In the genomic region with DNA sequence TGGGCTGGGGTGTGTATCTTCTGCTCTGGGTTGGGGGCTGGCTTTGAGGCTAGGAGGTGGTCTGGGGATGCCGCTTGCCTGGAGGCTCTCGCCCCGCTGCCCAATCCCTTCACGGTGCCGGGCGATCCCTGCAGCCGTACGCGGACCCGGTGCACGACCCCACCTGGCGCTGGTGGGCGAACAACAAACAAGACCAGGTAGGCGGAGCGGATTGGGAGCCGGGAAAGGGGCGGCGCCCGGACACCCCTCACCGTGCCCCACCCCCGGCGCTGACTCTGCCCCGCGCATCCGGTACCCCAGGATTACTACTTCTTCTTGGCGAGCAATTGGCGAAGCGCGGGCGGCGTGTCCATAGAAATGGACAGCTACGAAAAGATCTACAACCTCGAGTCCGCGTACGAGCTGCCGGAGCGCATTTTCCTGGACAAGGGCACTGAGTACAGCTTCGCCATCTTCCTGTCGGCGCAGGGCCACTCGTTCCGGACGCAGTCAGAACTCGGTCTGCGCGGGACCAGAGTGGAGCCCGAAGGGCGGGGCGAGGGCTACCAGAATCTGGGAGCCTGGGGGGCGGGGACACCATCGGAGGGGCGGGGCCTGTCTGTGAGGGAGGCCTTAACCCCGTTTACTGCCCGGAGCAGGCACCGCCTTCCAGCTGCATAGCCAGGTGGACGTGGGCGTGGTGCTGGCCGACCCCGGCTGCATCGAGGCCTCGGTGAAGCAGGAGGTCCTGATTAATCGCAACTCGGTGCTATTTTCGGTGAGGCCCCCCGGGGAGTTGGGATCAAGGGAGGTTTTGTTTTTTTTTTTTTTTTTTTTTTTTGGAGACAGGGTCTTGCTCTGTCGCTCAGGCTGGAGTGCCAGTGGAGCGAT, we compare ENCODE assay signal across 8 cellular contexts. TPM values are rescaled to one million over a fixed set of nuclear protein-coding genes. Genes with fewer than 3 reads are reported as not detected.
A peak's percentile ranks its signal among the peaks of the same experiment; 100 is the strongest.
DNase-seq lines count a peak whose midpoint lies in the region; ATAC-seq and TF ChIP-seq lines count a peak whose summit lies in the region.

No MANE protein-coding gene starts in this region.

- H3K4me1 Mint-ChIP-seq in central memory CD8-positive, alpha-beta T cell: peaks cover 11% of the 10 kb centered on the region

- no peak overlapping the region for H3K27ac ChIP-seq in AG04450 (ENCODE audit: low read depth, low read length)

- no peaks in the 10 kb centered on the region for H3K9me3 Mint-ChIP-seq in central memory CD8-positive, alpha-beta T cell

- peak overlapping the region; percentile 35 for H3K27ac Mint-ChIP-seq in central memory CD8-positive, alpha-beta T cell (ENCODE audit: low read depth)

- TF ChIP-seq CTCF in AG04450 (IDR thresholded peaks at IDR 0.05; ENCODE audit: low read depth, low read length) (no peak), WI38 (IDR thresholded peaks at IDR 0.05; ENCODE audit: low read depth, low read length) (no peak)

- H3K4me3 Mint-ChIP-seq in central memory CD8-positive, alpha-beta T cell: peak overlapping the region; percentile 72

- CTCF ChIA-PET in AG04450 (lab: Charles Lee): interaction anchor here (0.6 kb wide), 1 partner anchor 68 kb away, joined by 3 read pairs; no protein-coding TSS in a partner anchor

- H3K4me3 ChIP-seq in AG04450 (ENCODE audit: low read depth, low read length) (peak overlapping the region; percentile 69), WI38 (ENCODE audit: low read depth, low read length) (peak overlapping the region; percentile 63)

- DNase-seq in AG04450 (ENCODE audit: low read depth, low spot score): no peak
- peak; percentile 10 for DNase-seq in NCI-H187 treated with DMSO at 0.1 percent for 48 hours (lab: John Stamatoyannopoulos, UW)
- no peak for DNase-seq in central memory CD8-positive, alpha-beta T cell (ENCODE audit: low spot score in 2 of 2)
- peak; percentile 37 for DNase-seq in kidney glomerular epithelial cell (lab: John Stamatoyannopoulos, UW)
- DNase-seq in stimulated activated CD4-positive, alpha-beta T cell treated with anti-CD3 and anti-CD28 coated beads, Interleukin-2, amount 100 ng/mL, for 24 hours: peak; percentile 82 to 93
- DNase-seq in pons (ENCODE audit: low spot score): no peak

- no peaks in the 10 kb centered on the region for H3K36me3 Mint-ChIP-seq in central memory CD8-positive, alpha-beta T cell (ENCODE audit: insufficient read depth)

- H3K9me3 ChIP-seq in AG04450 (ENCODE audit: control insufficient read depth, insufficient read depth, low read length): no peaks in the 10 kb centered on the region; the same call in 1 of the 2 replicates

- POLR2A ChIA-PET in AG04450 (lab: Yijun Ruan, JAX): interaction anchor here (1.2 kb wide), 1 partner anchor 12 kb away, joined by 5 read pairs; the partner anchor contains the start of gene PSMD8

- ATAC-seq in GM19397 (IDR thresholded peaks at IDR 0.05; ENCODE audit: unreplicated experiment): peak; percentile 25
- peak; percentile 49 for ATAC-seq in central memory CD8-positive, alpha-beta T cell (replicated peaks; ENCODE audit: extremely low read depth, poor library complexity, severe bottlenecking)

- peaks cover 33% of the 10 kb centered on the region for H3K27me3 ChIP-seq in AG04450 (ENCODE audit: control insufficient read depth, insufficient read depth, low read length)

- H3K27me3 Mint-ChIP-seq in central memory CD8-positive, alpha-beta T cell: peaks cover 37% of the 10 kb centered on the region

RNA-seq across cellular contexts. Expression of gene PSMD8, which starts 12.1 kb away (rescaled TPM):
- polyA plus RNA-seq in AG04450 (2011; rRNA removed): 287 and 328 TPM in 2 replicates
- 184 and 269 TPM in 2 replicates for polyA minus RNA-seq in AG04450 (2011; rRNA and poly(A)+ RNA removed)

RNA-seq across cellular contexts. Expression of gene GGN, which starts 25.5 kb away (rescaled TPM):
- 0.15 and 0.27 TPM in 2 replicates for polyA plus RNA-seq in AG04450 (2011; rRNA removed)
- polyA minus RNA-seq in AG04450 (2011; rRNA and poly(A)+ RNA removed): 0.17 TPM in 1 of 2 replicates, not detected in the other

RNA-seq across cellular contexts. Expression of gene SPRED3, which starts 26.2 kb away (rescaled TPM):
- polyA plus RNA-seq in AG04450 (2011; rRNA removed): 2.5 and 3.6 TPM in 2 replicates
- polyA minus RNA-seq in AG04450 (2011; rRNA and poly(A)+ RNA removed): 5.0 and 8.6 TPM in 2 replicates

RNA-seq across cellular contexts. Expression of gene CATSPERG, which starts 26.7 kb away (rescaled TPM):
- polyA plus RNA-seq in AG04450 (2011; rRNA removed): 0.10 and 0.30 TPM in 2 replicates
- 0.32 and 0.43 TPM in 2 replicates for polyA minus RNA-seq in AG04450 (2011; rRNA and poly(A)+ RNA removed)

RNA-seq across cellular contexts. Expression of gene FAM98C, which starts 40.6 kb away (rescaled TPM):
- polyA plus RNA-seq in AG04450 (2011; rRNA removed): 5.0 and 7.9 TPM in 2 replicates
- polyA minus RNA-seq in AG04450 (2011; rRNA and poly(A)+ RNA removed): 4.0 and 5.4 TPM in 2 replicates

Comparison
In these comparisons a context has a peak if more than half of its experiments do, and no peak if none do; other contexts are left out.
1. DNase-seq: peak in NCI-H187 treated with DMSO at 0.1 percent for 48 hours (single experiment), kidney glomerular epithelial cell (single experiment) and stimulated activated CD4-positive, alpha-beta T cell treated with anti-CD3 and anti-CD28 coated beads, Interleukin-2, amount 100 ng/mL, for 24 hours (2 of 2); none in AG04450 (single experiment), central memory CD8-positive, alpha-beta T cell (0 of 2) and pons (single experiment).